In the genomic region with DNA sequence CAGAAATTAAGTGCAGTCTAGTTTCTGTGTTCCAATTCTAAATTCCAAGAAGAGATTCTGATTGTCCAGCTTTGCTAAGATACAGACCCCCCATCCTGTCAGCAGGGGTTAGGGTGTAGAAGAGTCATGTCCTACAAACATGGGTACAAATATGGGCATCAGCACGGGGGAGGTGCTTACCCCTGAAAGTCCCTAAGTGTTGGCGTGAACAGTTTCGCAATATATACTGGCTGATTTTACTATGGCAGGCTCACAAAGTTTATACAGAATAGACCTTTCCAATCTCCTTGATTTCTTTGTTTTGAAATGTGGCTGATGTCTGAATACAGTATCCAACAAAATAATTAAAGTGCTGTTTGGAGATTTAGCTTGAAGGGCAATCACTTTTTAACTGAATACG, we compare ENCODE assay signal across 22 cellular contexts.
"Had no signal": no experiment of that assay in that cellular context is flagged by ENCODE, and none has a peak within 500 bp of the region (broad histone marks: within the 10 kb centered on the region; RNA-seq: fewer than 3 reads in every experiment).

No MANE protein-coding gene starts in this region.

- H3K4me2 ChIP-seq: smooth muscle cell had no signal

- H3K27ac Mint-ChIP-seq: effector memory CD8-positive, alpha-beta T cell; immature natural killer cell; naive B cell; natural killer cell treated with Interleukin-12 subunit alpha and Interleukin-12 subunit beta and Interleukin-15 and Interleukin-18, amount 100 ng/mL, for 72 hours; progenitor cell of endocrine pancreas had no signal

- H3K27me3 ChIP-seq: stomach, thyroid gland had no signal

- H3K27me3 Mint-ChIP-seq: effector memory CD8-positive, alpha-beta T cell; natural killer cell treated with Interleukin-12 subunit alpha and Interleukin-12 subunit beta and Interleukin-15 and Interleukin-18, amount 100 ng/mL, for 72 hours had no signal

- H3K36me3 ChIP-seq: lower lobe of right lung, stomach, thyroid gland had no signal

- H3K4me3 ChIP-seq: lower lobe of right lung, mucosa of descending colon, smooth muscle cell, stomach, thyroid gland had no signal

- H3K9me3 ChIP-seq: lower lobe of right lung, mucosa of descending colon, stomach, thyroid gland had no signal

- H3K36me3 Mint-ChIP-seq: immature natural killer cell; naive B cell; natural killer cell treated with Interleukin-12 subunit alpha and Interleukin-12 subunit beta and Interleukin-15 and Interleukin-18, amount 100 ng/mL, for 72 hours had no signal

- H2AFZ ChIP-seq: parathyroid adenoma had no signal

- DNase-seq: cortex of kidney; effector memory CD8-positive, alpha-beta T cell; hypothalamus; immature natural killer cell; left ventricle myocardium superior; lower lobe of right lung; mucosa of descending colon; naive B cell; stimulated activated CD4-positive, alpha-beta T cell treated with anti-CD3 and anti-CD28 coated beads, Interleukin-12 subunit alpha, Interleukin-12 subunit beta, amount 100 ng/mL, for 4 hours; stimulated activated CD4-positive, alpha-beta T cell treated with anti-CD3 and anti-CD28 coated beads, Interleukin-1b, Interleukin-23, amount 100 ng/mL, for 48 hours; stimulated activated CD4-positive, alpha-beta T cell treated with anti-CD3 and anti-CD28 coated beads, Interleukin-4, amount 100 ng/mL, for 1 hour; stimulated activated CD8-positive, alpha-beta memory T cell treated with anti-CD3 and anti-CD28 coated beads, Interleukin-4, amount 100 ng/mL, for 48 hours; stimulated activated naive CD4-positive, alpha-beta T cell; stomach; thyroid gland; trophoblast cell had no signal

- H3K79me2 ChIP-seq: parathyroid adenoma had no signal

- H3K4me1 ChIP-seq: lower lobe of right lung, parathyroid adenoma, stomach had no signal

- H3K4me3 Mint-ChIP-seq: effector memory CD8-positive, alpha-beta T cell; immature natural killer cell; naive B cell; natural killer cell treated with Interleukin-12 subunit alpha and Interleukin-12 subunit beta and Interleukin-15 and Interleukin-18, amount 100 ng/mL, for 72 hours; neural crest cell had no signal

- H3K27ac ChIP-seq: lower lobe of right lung, parathyroid adenoma, stomach, thyroid gland had no signal

- H3K4me1 Mint-ChIP-seq: immature natural killer cell, naive B cell, neural crest cell had no signal

- ATAC-seq: effector memory CD8-positive, alpha-beta T cell; left ventricle myocardium superior; lower lobe of right lung; mucosa of descending colon; natural killer cell treated with Interleukin-12 subunit alpha and Interleukin-12 subunit beta and Interleukin-15 and Interleukin-18, amount 100 ng/mL, for 72 hours; sciatic nerve had no signal

- H3K9me3 Mint-ChIP-seq: neural crest cell had no signal

- H3K9ac ChIP-seq: parathyroid adenoma had no signal
